8 cellular contexts compared by ENCODE assay signal in the genomic region with DNA sequence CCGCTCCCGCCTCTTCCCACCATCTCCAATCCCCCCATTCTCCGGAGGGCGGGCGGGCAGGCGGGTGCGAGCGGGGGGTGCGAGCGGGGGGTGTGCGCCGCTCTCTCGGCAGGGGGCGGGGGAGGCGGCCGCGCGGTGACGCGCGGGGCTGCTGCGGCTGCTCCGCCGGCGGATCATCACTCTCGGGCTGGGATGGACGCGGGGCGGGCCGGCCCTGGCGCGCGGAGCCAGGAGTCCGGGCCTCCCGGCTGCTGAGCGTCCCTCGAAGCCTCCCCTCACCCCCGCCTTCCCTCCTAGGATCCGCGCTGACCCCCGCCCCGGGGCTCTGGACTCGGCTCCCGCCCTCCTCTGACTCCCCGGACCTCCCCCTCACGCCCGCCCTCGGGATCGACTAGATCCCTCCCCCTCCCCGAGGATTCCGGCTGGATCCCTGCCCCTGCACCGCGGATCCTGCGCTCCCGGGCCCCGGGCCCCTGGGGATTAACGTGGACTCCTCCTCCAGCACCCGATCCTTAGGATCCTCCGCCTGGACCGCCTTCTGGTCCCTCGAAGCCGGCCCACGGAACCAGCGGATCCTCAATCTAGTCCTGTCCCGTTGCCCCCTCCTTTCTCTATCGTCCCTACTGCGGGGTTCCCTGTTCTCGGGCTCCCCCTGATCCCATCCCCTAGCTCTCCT. TPM values are rescaled to one million over a fixed set of nuclear protein-coding genes. Genes with fewer than 3 reads are reported as not detected.
DNase-seq lines count a peak whose midpoint lies in the region; ATAC-seq and TF ChIP-seq lines count a peak whose summit lies in the region.

No MANE protein-coding gene starts in this region.

- H3K27me3 ChIP-seq in HAP-1 (ENCODE audit: low read depth), result no peaks in the 10 kb centered on the region

- ATAC-seq in GM19463 (IDR thresholded peaks at IDR 0.05; ENCODE audit: unreplicated experiment), result no peak

- H3K36me3 ChIP-seq in HAP-1 (replicated peaks), result peaks cover 11% of the 10 kb centered on the region

- H3K4me3 ChIP-seq in HAP-1 (peak overlapping the region; percentile 69), astrocyte of the cerebellum (ENCODE audit: low read depth, low read length) (peak overlapping the region; percentile 72), iPS-18c (ENCODE audit: insufficient read depth, low read depth, low read length) (peak overlapping the region; percentile 81)

- in situ Hi-C loops in HAP-1 (cut with MboI; ENCODE audit: low sequenced_read_pairs) (no loop called here), astrocyte of the cerebellum (cut with HindIII; ENCODE audit: low sequenced_read_pairs) (no loop called here)

- DNase-seq in COLO668 (lab: John Stamatoyannopoulos, UW; ENCODE audit: unreplicated experiment) (peak; percentile 41), HAP-1 (ENCODE audit: low spot score in 2 of 2) (peak in 1 of 2 experiments; percentile 74), astrocyte of the cerebellum (ENCODE audit: low read depth) (no peak), OCI-M1 (lab: John Stamatoyannopoulos, UW) (no peak)
- peak; percentile 74 for DNase-seq in stimulated activated CD4-positive, alpha-beta T cell treated with anti-CD3 and anti-CD28 coated beads, Interleukin-15, amount 100 ng/mL, for 24 hours

- TF ChIP-seq CTCF in astrocyte of the cerebellum (IDR thresholded peaks at IDR 0.05; ENCODE audit: low read depth, low read length, missing control alignments), result no peak

- H3K9me3 ChIP-seq in HAP-1 (no peaks in the 10 kb centered on the region), iPS-18c (ENCODE audit: control insufficient read depth, insufficient read depth, low read length) (no peaks in the 10 kb centered on the region)

- H3K4me1 ChIP-seq in HAP-1, result peaks cover 6% of the 10 kb centered on the region

TF ChIP-seq in PFSK-1, 5 proteins besides CTCF, POLR2A, EP300 and RAD21:
- TF ChIP-seq, protein P1, sequence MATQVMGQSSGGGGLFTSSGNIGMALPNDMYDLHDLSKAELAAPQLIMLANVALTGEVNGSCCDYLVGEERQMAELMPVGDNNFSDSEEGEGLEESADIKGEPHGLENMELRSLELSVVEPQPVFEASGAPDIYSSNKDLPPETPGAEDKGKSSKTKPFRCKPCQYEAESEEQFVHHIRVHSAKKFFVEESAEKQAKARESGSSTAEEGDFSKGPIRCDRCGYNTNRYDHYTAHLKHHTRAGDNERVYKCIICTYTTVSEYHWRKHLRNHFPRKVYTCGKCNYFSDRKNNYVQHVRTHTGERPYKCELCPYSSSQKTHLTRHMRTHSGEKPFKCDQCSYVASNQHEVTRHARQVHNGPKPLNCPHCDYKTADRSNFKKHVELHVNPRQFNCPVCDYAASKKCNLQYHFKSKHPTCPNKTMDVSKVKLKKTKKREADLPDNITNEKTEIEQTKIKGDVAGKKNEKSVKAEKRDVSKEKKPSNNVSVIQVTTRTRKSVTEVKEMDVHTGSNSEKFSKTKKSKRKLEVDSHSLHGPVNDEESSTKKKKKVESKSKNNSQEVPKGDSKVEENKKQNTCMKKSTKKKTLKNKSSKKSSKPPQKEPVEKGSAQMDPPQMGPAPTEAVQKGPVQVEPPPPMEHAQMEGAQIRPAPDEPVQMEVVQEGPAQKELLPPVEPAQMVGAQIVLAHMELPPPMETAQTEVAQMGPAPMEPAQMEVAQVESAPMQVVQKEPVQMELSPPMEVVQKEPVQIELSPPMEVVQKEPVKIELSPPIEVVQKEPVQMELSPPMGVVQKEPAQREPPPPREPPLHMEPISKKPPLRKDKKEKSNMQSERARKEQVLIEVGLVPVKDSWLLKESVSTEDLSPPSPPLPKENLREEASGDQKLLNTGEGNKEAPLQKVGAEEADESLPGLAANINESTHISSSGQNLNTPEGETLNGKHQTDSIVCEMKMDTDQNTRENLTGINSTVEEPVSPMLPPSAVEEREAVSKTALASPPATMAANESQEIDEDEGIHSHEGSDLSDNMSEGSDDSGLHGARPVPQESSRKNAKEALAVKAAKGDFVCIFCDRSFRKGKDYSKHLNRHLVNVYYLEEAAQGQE (IDR thresholded peaks at IDR 0.05; ENCODE audit: insufficient read depth in 1 of 2, low read depth in 2 of 2, low read length in 2 of 2), result no peak
- TF ChIP-seq TAF1 (IDR thresholded peaks at IDR 0.05; ENCODE audit: borderline replicate concordance, insufficient read depth, low read length), result no peak
- TF ChIP-seq FOXP2 (optimal IDR thresholded peaks at IDR 0.05; ENCODE audit: borderline replicate concordance, extremely low read depth, extremely low read length, insufficient read depth), result no peak
- TF ChIP-seq SIN3A (IDR thresholded peaks at IDR 0.05; ENCODE audit: borderline replicate concordance, insufficient read depth, low read length), result no peak
- 0 out of 2 replicates have a peak, but pooled peaks have one; percentile 50 for TF ChIP-seq POLR2AphosphoS5 (IDR thresholded peaks at IDR 0.05; ENCODE audit: low read depth, low read length)

RNA-seq across cellular contexts. Expression of a gene that starts 1.0 kb away (rescaled TPM):
- polyA plus RNA-seq in PFSK-1 (2012; ENCODE audit: insufficient read length, low read depth), result 112 TPM

RNA-seq across cellular contexts. Expression of a gene that starts 2.8 kb away (rescaled TPM):
- 48.3 TPM for polyA plus RNA-seq in PFSK-1 (2012; ENCODE audit: insufficient read length, low read depth)

RNA-seq across cellular contexts. Expression of a gene that starts 10.6 kb away (rescaled TPM):
- 22.4 TPM for polyA plus RNA-seq in PFSK-1 (2012; ENCODE audit: insufficient read length, low read depth)

RNA-seq across cellular contexts. Expression of a gene that starts 15.2 kb away (rescaled TPM):
- not detected for polyA plus RNA-seq in PFSK-1 (2012; ENCODE audit: insufficient read length, low read depth)

RNA-seq across cellular contexts. Expression of a gene that starts 20.5 kb away (rescaled TPM):
- polyA plus RNA-seq in PFSK-1 (2012; ENCODE audit: insufficient read length, low read depth), result not detected

Comparison
In these comparisons a context has a peak if more than half of its experiments do, and no peak if none do; other contexts are left out.
1. DNase-seq: peak in COLO668 (single experiment) and stimulated activated CD4-positive, alpha-beta T cell treated with anti-CD3 and anti-CD28 coated beads, Interleukin-15, amount 100 ng/mL, for 24 hours (single experiment); none in astrocyte of the cerebellum (single experiment) and OCI-M1 (single experiment).
2. Peak in every context shown above with its lines, with median percentiles within 50 percentile points of each other: H3K4me3 ChIP-seq.